In the genomic region with DNA sequence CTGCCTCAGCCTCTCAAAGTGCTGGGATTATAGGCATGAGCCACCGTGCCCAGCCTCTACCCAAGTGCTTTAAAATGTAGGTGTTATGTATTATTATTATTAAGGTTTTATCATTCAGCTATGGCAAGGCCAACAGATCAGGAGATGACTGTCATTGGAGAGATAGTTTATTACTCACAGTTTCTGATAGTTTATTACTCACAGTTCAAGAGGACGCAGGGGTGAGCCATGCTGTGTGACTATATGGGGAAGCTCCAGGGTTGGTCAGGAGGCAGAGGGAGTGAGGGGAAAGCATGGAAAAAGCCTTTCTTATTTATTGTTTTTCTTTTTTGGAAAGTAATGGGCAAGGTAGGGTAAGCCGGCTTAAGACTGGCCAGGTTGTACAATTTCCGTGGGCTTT, we compare ENCODE assay signal across 21 cellular contexts. TPM values are rescaled to one million over a fixed set of nuclear protein-coding genes. Genes with fewer than 3 reads are reported as not detected.
"Had no signal": no experiment of that assay in that cellular context is flagged by ENCODE, and none has a peak within 500 bp of the region (broad histone marks: within the 10 kb centered on the region; RNA-seq: fewer than 3 reads in every experiment).

No MANE protein-coding gene starts in this region.

- H3K4me3 ChIP-seq: colonic mucosa, heart left ventricle, lung, smooth muscle cell had no signal

- DNase-seq: colonic mucosa; dermis blood vessel endothelial cell; erythroblast; heart left ventricle; hypothalamus; kidney; left colon; left ventricle myocardium superior; mesendoderm; naive thymus-derived CD4-positive, alpha-beta T cell; right cardiac atrium; stimulated activated CD4-positive, alpha-beta T cell treated with anti-CD3 and anti-CD28 coated beads, Interleukin-2, amount 100 ng/mL, for 48 hours; stimulated activated naive CD4-positive, alpha-beta T cell treated with Interleukin-2 at 50 U/mL for 16 hours; trophoblast cell had no signal

RNA-seq across cellular contexts. Expression of a gene that starts 51.8 kb away (rescaled TPM):
- total RNA-seq: cerebellum; colonic mucosa; dermis blood vessel endothelial cell; frontal cortex; glomerular endothelial cell; heart left ventricle; kidney; left colon; left ventricle myocardium superior; lung; mononuclear cell; naive thymus-derived CD4-positive, alpha-beta T cell; osteocyte; right cardiac atrium; smooth muscle cell had no signal
